ENCODE assay signal across 11 cellular contexts in the genomic region with DNA sequence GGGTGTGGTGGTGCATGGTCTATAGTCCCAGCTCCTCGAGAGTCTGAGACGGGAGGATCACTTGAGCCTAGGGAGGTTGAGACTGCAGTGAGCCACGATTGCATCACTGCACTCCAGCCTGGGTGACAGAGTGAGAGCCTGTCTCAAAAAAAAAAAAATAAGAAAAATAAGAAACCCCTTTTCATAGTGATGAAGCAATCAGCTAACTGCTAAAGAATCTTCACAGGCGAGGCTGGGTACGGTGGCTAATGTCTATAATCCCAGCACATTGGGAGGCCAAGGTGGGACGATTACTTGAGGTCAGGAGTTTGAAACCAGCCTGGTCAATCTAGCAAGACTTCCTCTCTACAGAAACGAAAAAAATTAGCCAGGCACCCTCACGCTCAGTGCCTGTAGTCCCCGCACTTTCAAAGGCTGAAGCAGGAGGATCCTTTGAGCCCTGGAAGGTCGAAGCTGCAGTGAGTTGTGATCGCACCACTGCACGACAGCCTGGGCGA. TPM values are rescaled to one million over a fixed set of nuclear protein-coding genes. Genes with fewer than 3 reads are reported as not detected.
DNase-seq lines count a peak whose midpoint lies in the region; ATAC-seq and TF ChIP-seq lines count a peak whose summit lies in the region.
"Had no signal": no experiment of that assay in that cellular context is flagged by ENCODE, and none has a peak within 500 bp of the region (broad histone marks: within the 10 kb centered on the region; RNA-seq: fewer than 3 reads in every experiment).

No MANE protein-coding gene starts in this region.

- CTCF ChIA-PET in CD8-positive, alpha-beta T cell (lab: Charles Lee), result interaction anchor here (0.9 to 13.2 kb wide), 14 partner anchors 8 to 371 kb away, joined by 3 to 184 read pairs (median 4); partner anchors contain the start of genes PEX12, SLFN11 and SLFN5

- H3K4me1 Mint-ChIP-seq in CD8-positive, alpha-beta T cell (ENCODE audit: low read depth), result peaks cover 63% of the 10 kb centered on the region

- DNase-seq in CD8-positive, alpha-beta T cell, result peak in 4 of 7 experiments; percentile 36 to 65 (median 47)
- DNase-seq in KBM-7 (peak; percentile 57), GDM1 (lab: John Stamatoyannopoulos, UW) (no peak), cortex of kidney (lab: John Stamatoyannopoulos, UW) (no peak), NCI-H1417 (lab: John Stamatoyannopoulos, UW) (no peak)
- DNase-seq in activated naive CD4-positive, alpha-beta T cell treated with anti-CD3 and anti-CD28 coated beads, Interleukin-2, amount 50 U/mL, for 16 hours, result peak; percentile 52
- DNase-seq: Calu3; effector CD8-positive, alpha-beta T cell; SHP77 treated with DMSO at 0.1 percent for 48 hours had no signal

- H3K4me3 Mint-ChIP-seq in CD8-positive, alpha-beta T cell, result peak overlapping the region; percentile 85

- no peak overlapping the region for H3K9ac ChIP-seq in skeletal muscle tissue (ENCODE audit: low read depth in 1 of 3, low read length in 3 of 3)

- no peaks in the 10 kb centered on the region for H3K9me3 ChIP-seq in CD8-positive, alpha-beta T cell (ENCODE audit: low read length)
- no peaks in the 10 kb centered on the region for H3K9me3 ChIP-seq in skeletal muscle tissue (ENCODE audit: control insufficient read depth in 3 of 3, low read length in 3 of 3)

- POLR2A ChIA-PET in CD8-positive, alpha-beta T cell (lab: Charles Lee), result interaction anchor here (0.6 to 11.6 kb wide), 13 partner anchors 16 to 393 kb away, joined by 3 to 122 read pairs (median 4); partner anchors contain the start of genes PEX12, SLFN5 and TAF15

- peaks cover 27% of the 10 kb centered on the region for H3K36me3 Mint-ChIP-seq in CD8-positive, alpha-beta T cell

- intact Hi-C loops in CD8-positive, alpha-beta T cell (cut with DNase I, micrococcal nuclease), result loop anchor here (2.0 to 5.0 kb wide), 2 partner anchors 16 to 89 kb away; partner anchors contain the start of gene SLFN13 (in 1 of the 2)

- H3K27ac ChIP-seq in CD8-positive, alpha-beta T cell (ENCODE audit: low read depth, low read length), result peak overlapping the region; percentile 59
- H3K27ac ChIP-seq in skeletal muscle tissue (ENCODE audit: low read depth, low read length), result peak overlapping the region; percentile 63

- no peaks in the 10 kb centered on the region for H3K36me3 ChIP-seq in CD8-positive, alpha-beta T cell (ENCODE audit: insufficient read depth, low read length)
- no peaks in the 10 kb centered on the region for H3K36me3 ChIP-seq in skeletal muscle tissue (ENCODE audit: control insufficient read depth in 3 of 3, insufficient read depth in 3 of 3, low read length in 3 of 3)

- no peaks in the 10 kb centered on the region for H3K27me3 Mint-ChIP-seq in CD8-positive, alpha-beta T cell (ENCODE audit: low read depth)

- in situ Hi-C loops in KBM-7 (cut with MboI; ENCODE audit: low pct_unique_long_range_greater_than_20kb, low sequenced_read_pairs), result loop anchor here (25.0 kb wide), 1 partner anchor 174 kb away; the partner anchor contains the start of gene SLFN11

- peak; percentile 54 for ATAC-seq in CD8-positive, alpha-beta T cell
- ATAC-seq in GM21515 (IDR thresholded peaks at IDR 0.05; ENCODE audit: unreplicated experiment), result no peak

- no peaks in the 10 kb centered on the region for H3K27me3 ChIP-seq in CD8-positive, alpha-beta T cell (ENCODE audit: insufficient read depth, low read length)
- H3K27me3 ChIP-seq in skeletal muscle tissue (ENCODE audit: control insufficient read depth in 3 of 3, insufficient read depth in 3 of 3, low read length in 3 of 3), result no peaks in the 10 kb centered on the region

- TF ChIP-seq CTCF in CD8-positive, alpha-beta T cell (IDR thresholded peaks at IDR 0.05), result no peak

- peak overlapping the region; percentile 93 for H3K27ac Mint-ChIP-seq in CD8-positive, alpha-beta T cell

- H3K9me3 Mint-ChIP-seq in CD8-positive, alpha-beta T cell, result no peaks in the 10 kb centered on the region

- H3K4me1 ChIP-seq in CD8-positive, alpha-beta T cell (ENCODE audit: insufficient read depth, low read length), result peaks cover 62% of the 10 kb centered on the region
- H3K4me1 ChIP-seq in skeletal muscle tissue (ENCODE audit: control insufficient read depth in 3 of 3, insufficient read depth in 3 of 3, low read length in 3 of 3), result peaks cover 0 to 12% (median 0%) of the 10 kb centered on the region in 3 donors

- H3K4me3 ChIP-seq in CD8-positive, alpha-beta T cell (ENCODE audit: low read depth, low read length), result peak overlapping the region; percentile 64
- no peak overlapping the region for H3K4me3 ChIP-seq in skeletal muscle tissue (ENCODE audit: low read length in 3 of 3)

RNA-seq across cellular contexts. Expression of gene SLFN12L, which starts 0.8 kb away (rescaled TPM):
- 10 to 100 TPM; 39.8 to 41.4 TPM for total RNA-seq in CD8-positive, alpha-beta T cell
- 0.52 TPM for total RNA-seq in skeletal muscle tissue

RNA-seq across cellular contexts. Expression of gene SLFN14, which starts 23.9 kb away (rescaled TPM):
- not detected for total RNA-seq in CD8-positive, alpha-beta T cell
- 1.0 TPM for total RNA-seq in skeletal muscle tissue
- total RNA-seq: Calu3 had no signal

RNA-seq across cellular contexts. Expression of gene PEX12, which starts 41.7 kb away (rescaled TPM):
- 1 to 10 TPM; 2.7 to 3.2 TPM for total RNA-seq in CD8-positive, alpha-beta T cell
- 4.7 TPM for total RNA-seq in skeletal muscle tissue

RNA-seq across cellular contexts. Expression of gene AP2B1, which starts 50.4 kb away (rescaled TPM):
- total RNA-seq in CD8-positive, alpha-beta T cell, result 10 to 100 TPM; 58.7 to 65.7 TPM
- 45.4 TPM for total RNA-seq in skeletal muscle tissue

Comparison
In these comparisons a context has a peak if more than half of its experiments do, and no peak if none do; other contexts are left out.
1. DNase-seq: peak in CD8-positive, alpha-beta T cell (4 of 7), KBM-7 (single experiment) and activated naive CD4-positive, alpha-beta T cell treated with anti-CD3 and anti-CD28 coated beads, Interleukin-2, amount 50 U/mL, for 16 hours (single experiment); none in GDM1 (single experiment), cortex of kidney (single experiment) and NCI-H1417 (0 of 3).
2. RNA of gene SLFN12L, which starts 0.8 kb away (total RNA-seq): 39.8 to 41.4 TPM in CD8-positive, alpha-beta T cell; 0.52 TPM in skeletal muscle tissue (single experiment); every median in the first group is over 10 times any median in the second.